23 cellular contexts compared by ENCODE assay signal in the genomic region with DNA sequence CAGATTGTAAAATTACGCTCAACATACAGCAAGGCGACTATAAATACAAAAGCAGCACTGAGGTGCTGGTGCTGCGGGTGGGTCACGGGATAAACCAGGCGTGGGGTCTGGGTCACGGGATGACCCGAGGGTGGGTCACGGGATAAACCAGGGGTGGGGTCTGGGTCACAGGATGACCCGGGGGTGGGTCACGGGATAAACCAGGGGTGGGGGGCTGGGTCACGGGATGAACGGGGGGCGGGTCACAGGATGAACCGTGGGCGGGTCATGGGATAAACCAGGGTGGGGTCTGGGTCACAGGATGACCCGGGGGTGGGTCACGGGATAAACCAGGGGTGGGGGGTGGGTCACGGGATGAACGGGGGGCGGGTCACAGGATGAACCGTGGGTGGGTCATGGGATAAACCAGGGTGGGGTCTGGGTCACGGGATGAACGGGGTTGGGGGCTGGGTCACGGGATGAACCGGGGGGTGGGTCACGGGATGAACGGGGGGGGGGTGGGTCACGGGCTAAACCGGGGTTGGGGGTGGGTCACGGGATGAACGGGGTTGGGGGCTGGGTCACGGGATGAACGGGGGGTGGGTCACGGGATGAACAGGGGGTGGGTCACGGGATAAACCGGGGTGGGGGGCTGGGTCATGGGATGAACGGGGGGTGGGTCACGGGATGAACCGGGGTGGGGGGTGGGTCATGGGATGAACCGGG. TPM values are rescaled to one million over a fixed set of nuclear protein-coding genes. Genes with fewer than 3 reads are reported as not detected.
DNase-seq lines count a peak whose midpoint lies in the region; ATAC-seq and TF ChIP-seq lines count a peak whose summit lies in the region.
"Had no signal": no experiment of that assay in that cellular context is flagged by ENCODE, and none has a peak within 500 bp of the region (broad histone marks: within the 10 kb centered on the region; RNA-seq: fewer than 3 reads in every experiment).

No MANE protein-coding gene starts in this region.

- BruUV-seq in Panc1 (replicated peaks; lab: Mats Ljungman, UMichigan): no TSS peak
- no TSS peak for BruUV-seq in A673 (replicated peaks; lab: Mats Ljungman, UMichigan)

- in situ Hi-C loops in Panc1 (cut with HindIII; ENCODE audit: low pct_unique_long_range_greater_than_20kb, low sequenced_read_pairs): no loop called here

- DNase-seq in activated CD8-positive, alpha-beta memory T cell treated with anti-CD3 and anti-CD28 coated beads for 24 hours: peak; percentile 30
- DNase-seq in activated CD8-positive, alpha-beta memory T cell treated with anti-CD3 and anti-CD28 coated beads, Interleukin-2, amount 50 U/mL, for 4 hours: no peak
- DNase-seq in Panc1 (ENCODE audit: low read depth, low spot score) (no peak), mucosa of gallbladder (ENCODE audit: low spot score) (peak; percentile 9), type B pancreatic cell (ENCODE audit: extremely low spot score, unreplicated experiment) (peak; percentile 20), glutamatergic neuron (no peak), A673 (ENCODE audit: low spot score) (no peak)
- DNase-seq: activated CD4-positive, alpha-beta T cell treated with anti-CD3 and anti-CD28 coated beads, Interleukin-2, amount 50 U/mL, for 48 hours; activated T-cell treated with anti-CD3 and anti-CD28 coated beads for 4 hours; AML-193; hypothalamus; NCI-H1092; NCI-H1694; NCI-H446 treated with DMSO at 0.1 percent for 48 hours; stimulated activated CD4-positive, alpha-beta T cell treated with anti-CD3 and anti-CD28 coated beads, Interleukin-4, amount 100 ng/mL, for 1 hour had no signal

- POLR2A ChIA-PET in Panc1 (lab: Charles Lee) (no interaction called here), A673 (lab: Charles Lee; ENCODE audit: low non-redundant PET) (no interaction called here)

- H3K27me3 ChIP-seq in Panc1 (ENCODE audit: control insufficient read depth, insufficient read depth, low read length): peaks cover 2% of the 10 kb centered on the region; the same call in 1 of the 2 replicates
- peaks cover 27% of the 10 kb centered on the region for H3K27me3 ChIP-seq in A673 (replicated peaks; ENCODE audit: insufficient read depth, low read depth, low read length, poor library complexity)

- H3K36me3 Mint-ChIP-seq in type B pancreatic cell: no peaks in the 10 kb centered on the region
- H3K36me3 Mint-ChIP-seq in glutamatergic neuron (ENCODE audit: unreplicated experiment): peaks cover 10% of the 10 kb centered on the region
- H3K36me3 Mint-ChIP-seq: activated naive CD8-positive, alpha-beta T cell had no signal

- no peak for TF ChIP-seq CTCF in Panc1 (IDR thresholded peaks at IDR 0.05)
- TF ChIP-seq CTCF in type B pancreatic cell (conservative IDR thresholded peaks at IDR 0.05): no peak
- no peak for TF ChIP-seq CTCF in glutamatergic neuron (IDR thresholded peaks at IDR 0.05; ENCODE audit: partially characterized antibody, unreplicated experiment)
- TF ChIP-seq CTCF in A673 (conservative IDR thresholded peaks at IDR 0.05; ENCODE audit: low read depth, low read length): no peak

- H3K27me3 Mint-ChIP-seq in type B pancreatic cell (peaks cover 24% of the 10 kb centered on the region), glutamatergic neuron (ENCODE audit: unreplicated experiment) (peaks cover 5% of the 10 kb centered on the region)

- H3K9me3 Mint-ChIP-seq in type B pancreatic cell (no peaks in the 10 kb centered on the region), glutamatergic neuron (ENCODE audit: unreplicated experiment) (peaks cover 12% of the 10 kb centered on the region)
- H3K9me3 Mint-ChIP-seq: activated T-helper 2 cell treated with anti-CD3 and anti-CD28 coated beads, Interferon-gamma antibody, Interleukin-2, Interleukin-4, amounts not matched to agents 10 μg/mL and 5 μg/mL and 100 μg/mL, durations not matched to agents 14 hours and 24 hours and 36 hours; CD4-positive, alpha-beta T cell had no signal

- no peaks in the 10 kb centered on the region for H3K4me1 Mint-ChIP-seq in type B pancreatic cell (ENCODE audit: unreplicated experiment)
- H3K4me1 Mint-ChIP-seq in glutamatergic neuron (ENCODE audit: low read depth, unreplicated experiment): no peaks in the 10 kb centered on the region
- H3K4me1 Mint-ChIP-seq: neural crest cell had no signal

- H3K27ac ChIP-seq in Panc1 (ENCODE audit: low read length) (peak overlapping the region; percentile 74), A673 (ENCODE audit: low read depth, low read length, poor library complexity, severe bottlenecking) (no peak overlapping the region)
- H3K27ac ChIP-seq: breast epithelium, epithelial cell of prostate, SK-N-MC had no signal

- peak overlapping the region; percentile 18 to 43 for H3K4me3 ChIP-seq in Panc1 (ENCODE audit: low read depth in 2 of 2, low read length in 2 of 2)
- no peak overlapping the region for H3K4me3 ChIP-seq in A673 (ENCODE audit: low read depth, low read length, poor library complexity, severe bottlenecking)
- H3K4me3 ChIP-seq: breast epithelium, SK-N-MC had no signal

- ATAC-seq in Panc1 (peak; percentile 24), HG03097 (IDR thresholded peaks at IDR 0.05; ENCODE audit: low FRiP score, unreplicated experiment) (no peak)

- peaks cover 21% of the 10 kb centered on the region for H3K4me1 ChIP-seq in Panc1 (ENCODE audit: control insufficient read depth, insufficient read depth, low read length)
- H3K4me1 ChIP-seq in A673 (ENCODE audit: insufficient read depth, low read length, poor library complexity, severe bottlenecking): no peaks in the 10 kb centered on the region
- H3K4me1 ChIP-seq: breast epithelium had no signal

- CTCF ChIA-PET in Panc1 (lab: Charles Lee) (no interaction called here), A673 (lab: Charles Lee) (no interaction called here)

- peak overlapping the region; percentile 64 for H3K27ac Mint-ChIP-seq in type B pancreatic cell
- no peak overlapping the region for H3K27ac Mint-ChIP-seq in glutamatergic neuron (ENCODE audit: unreplicated experiment)
- H3K27ac Mint-ChIP-seq: activated naive CD8-positive, alpha-beta T cell; activated T-helper 2 cell treated with anti-CD3 and anti-CD28 coated beads, Interferon-gamma antibody, Interleukin-2, Interleukin-4, amounts not matched to agents 10 μg/mL and 5 μg/mL and 100 μg/mL, durations not matched to agents 14 hours and 24 hours and 36 hours; CD4-positive, alpha-beta T cell had no signal

- H3K36me3 ChIP-seq in Panc1 (ENCODE audit: control insufficient read depth, insufficient read depth, low read length): no peaks in the 10 kb centered on the region
- H3K36me3 ChIP-seq in A673 (ENCODE audit: insufficient read depth, low read length, poor library complexity, severe bottlenecking): no peaks in the 10 kb centered on the region
- H3K36me3 ChIP-seq: breast epithelium had no signal

- no peak overlapping the region for H3K4me3 Mint-ChIP-seq in type B pancreatic cell
- no peak overlapping the region for H3K4me3 Mint-ChIP-seq in glutamatergic neuron (ENCODE audit: unreplicated experiment)
- H3K4me3 Mint-ChIP-seq: activated naive CD8-positive, alpha-beta T cell; CD4-positive, alpha-beta T cell had no signal

- intact Hi-C loops in Panc1 (cut with micrococcal nuclease; ENCODE audit: unreplicated experiment) (no loop called here), A673 (cut with micrococcal nuclease; ENCODE audit: unreplicated experiment) (no loop called here)

- H3K9me3 ChIP-seq in Panc1 (ENCODE audit: control insufficient read depth, insufficient read depth, low read depth, low read length) (no peaks in the 10 kb centered on the region), A673 (ENCODE audit: low read depth, low read length, poor library complexity, severe bottlenecking) (no peaks in the 10 kb centered on the region)
- H3K9me3 ChIP-seq: breast epithelium had no signal

RNA-seq across cellular contexts. Expression of a gene that starts 30.2 kb away (rescaled TPM):
- total RNA-seq in Panc1 (2021; ENCODE audit: unreplicated experiment): 2.0 TPM
- polyA plus RNA-seq in Panc1 (2012; ENCODE audit: insufficient read length): 2.4 TPM
- 537 TPM for total RNA-seq in mucosa of gallbladder
- total RNA-seq in type B pancreatic cell (ENCODE audit: low replicate concordance): 6.4 and 8.0 TPM in 2 replicates
- 1.1 TPM for total RNA-seq in glutamatergic neuron (ENCODE audit: unreplicated experiment)
- 1.6 and 1.9 TPM in 2 replicates for total RNA-seq in A673 (2021)

RNA-seq across cellular contexts. Expression of a gene that starts 57.7 kb away (rescaled TPM):
- total RNA-seq in Panc1 (2021; ENCODE audit: unreplicated experiment) (33.2 TPM), mucosa of gallbladder (26.7 TPM), type B pancreatic cell (ENCODE audit: low replicate concordance) (14.2 and 27.8 TPM in 2 replicates), glutamatergic neuron (ENCODE audit: unreplicated experiment) (43.9 TPM), A673 (2021) (37.2 and 40.1 TPM in 2 replicates)
- 7.5 TPM for polyA plus RNA-seq in Panc1 (2012; ENCODE audit: insufficient read length)

Comparison
In these comparisons a context has a peak if more than half of its experiments do, and no peak if none do; other contexts are left out.
1. DNase-seq: peak in activated CD8-positive, alpha-beta memory T cell treated with anti-CD3 and anti-CD28 coated beads for 24 hours (single experiment), mucosa of gallbladder (single experiment) and type B pancreatic cell (single experiment); none in activated CD8-positive, alpha-beta memory T cell treated with anti-CD3 and anti-CD28 coated beads, Interleukin-2, amount 50 U/mL, for 4 hours (single experiment), Panc1 (single experiment), glutamatergic neuron (single experiment) and A673 (single experiment).
2. RNA of a gene that starts 30.2 kb away (total RNA-seq): 537 TPM in mucosa of gallbladder (single experiment); 6.4 to 8.0 TPM in type B pancreatic cell, 2.0 TPM in Panc1 (single experiment), 1.6 to 1.9 TPM in A673 and 1.1 TPM in glutamatergic neuron (single experiment); every median in the first group is over 10 times any median in the second.